In genomic region chr13:98279473-98280175, GRCh38 we compare ENCODE assay signal across 10 cellular contexts.
DNase-seq lines count a peak whose midpoint lies in the region; ATAC-seq lines count a peak whose summit lies in the region.
"Had no signal": no experiment of that assay in that cellular context is flagged by ENCODE, and none has a peak within 500 bp of the region (broad histone marks: within the 10 kb centered on the region; RNA-seq: fewer than 3 reads in every experiment).

No MANE protein-coding gene starts in this region.

- H3K9me3 Mint-ChIP-seq in T-helper 2 cell treated with Interferon-gamma antibody and Interleukin-4, amounts not matched to agents 5 μg/mL and 100 μg/mL, for 36 hours: no peaks in the 10 kb centered on the region

- peak overlapping the region; percentile 86 for H3K23ac ChIP-seq in mesendoderm (ENCODE audit: low read length)

- no peak overlapping the region for H3K56ac ChIP-seq in mesendoderm (ENCODE audit: low read length)

- no peak overlapping the region for H2AK5ac ChIP-seq in mesendoderm (ENCODE audit: low read length)

- WGBS in mesendoderm (ENCODE audit: extremely low coverage, insufficient coverage, low lambda C conversion rate): no CpG with 5 or more reads among the region's 13 CpGs
- WGBS in GM23248 (ENCODE audit: low coverage in 1 of 2, low lambda C conversion rate in 2 of 2, missing lambda C conversion rate in 2 of 2), 2 experiments: 91 to 92% methylated on average over 13 of the region's 13 CpGs

- no peaks in the 10 kb centered on the region for H3K36me3 ChIP-seq in mesendoderm (ENCODE audit: control insufficient read depth, insufficient read depth, low read length)
- no peaks in the 10 kb centered on the region for H3K36me3 ChIP-seq in GM23248 (ENCODE audit: low read depth)
- H3K36me3 ChIP-seq: ascending aorta had no signal

- H3K4me2 ChIP-seq in mesendoderm (ENCODE audit: low read length) (no peak overlapping the region), GM23248 (ENCODE audit: unreplicated experiment) (no peak overlapping the region)

- H3K18ac ChIP-seq in mesendoderm (ENCODE audit: low read length): no peak overlapping the region

- no peak overlapping the region for H4K5ac ChIP-seq in mesendoderm (ENCODE audit: low read length)

- H3K9ac ChIP-seq in mesendoderm (ENCODE audit: low read length) (no peak overlapping the region), GM23248 (no peak overlapping the region)

- H3K4me3 ChIP-seq in mesendoderm (ENCODE audit: low read length) (no peak overlapping the region), GM23248 (no peak overlapping the region)
- H3K4me3 ChIP-seq: ascending aorta had no signal

- no peaks in the 10 kb centered on the region for H3K27me3 ChIP-seq in mesendoderm (ENCODE audit: insufficient read depth, low read length, poor library complexity)
- H3K27me3 ChIP-seq in GM23248 (replicated peaks; ENCODE audit: insufficient read depth): no peaks in the 10 kb centered on the region
- H3K27me3 ChIP-seq: ascending aorta had no signal

- ATAC-seq in GM18498 (IDR thresholded peaks at IDR 0.05; ENCODE audit: unreplicated experiment) (peak; percentile 75), HG03354 (IDR thresholded peaks at IDR 0.05; ENCODE audit: poor library complexity, severe bottlenecking, unreplicated experiment) (peak; percentile 70), GM21528 (IDR thresholded peaks at IDR 0.05; ENCODE audit: low FRiP score, unreplicated experiment) (no peak), HG03565 (IDR thresholded peaks at IDR 0.05; ENCODE audit: unreplicated experiment) (no peak)

- no peak overlapping the region for H2BK120ac ChIP-seq in mesendoderm (ENCODE audit: low read depth, low read length)

- no peak for DNase-seq in T-helper 2 cell treated with Interferon-gamma antibody and Interleukin-4, amounts not matched to agents 5 μg/mL and 100 μg/mL, for 36 hours (ENCODE audit: low spot score)
- DNase-seq in mesendoderm (no peak), GM23248 (no peak), putamen (ENCODE audit: low spot score) (no peak)
- DNase-seq: NK-92 treated with Interleukin-12 subunit alpha and Interleukin-12 subunit beta, amount 100 ng/mL, for 24 hours had no signal

- H4K8ac ChIP-seq in mesendoderm (ENCODE audit: low read depth, low read length): no peak overlapping the region

- no peaks in the 10 kb centered on the region for H3K36me3 Mint-ChIP-seq in T-helper 2 cell treated with Interferon-gamma antibody and Interleukin-4, amounts not matched to agents 5 μg/mL and 100 μg/mL, for 36 hours (ENCODE audit: low read depth)

- no peak overlapping the region for H2AFZ ChIP-seq in GM23248

- H3K9me3 ChIP-seq in GM23248 (ENCODE audit: low read depth): no peaks in the 10 kb centered on the region
- H3K9me3 ChIP-seq: ascending aorta had no signal

- no peak overlapping the region for H3K27ac Mint-ChIP-seq in T-helper 2 cell treated with Interferon-gamma antibody and Interleukin-4, amounts not matched to agents 5 μg/mL and 100 μg/mL, for 36 hours

- in situ Hi-C loops in GM23248 (cut with MboI): no loop called here

- no peak overlapping the region for H2BK15ac ChIP-seq in mesendoderm (replicated peaks; ENCODE audit: low read depth)

- H3K79me2 ChIP-seq in mesendoderm (ENCODE audit: control insufficient read depth, insufficient read depth, low read length) (peaks cover 11% of the 10 kb centered on the region), GM23248 (ENCODE audit: insufficient read depth) (peaks cover 96% of the 10 kb centered on the region)

- H3K79me1 ChIP-seq in mesendoderm (ENCODE audit: low read length): peaks cover 11% of the 10 kb centered on the region

- H3K4me3 Mint-ChIP-seq in T-helper 2 cell treated with Interferon-gamma antibody and Interleukin-4, amounts not matched to agents 5 μg/mL and 100 μg/mL, for 36 hours: peak overlapping the region; percentile 72

- H3K27ac ChIP-seq in mesendoderm (ENCODE audit: low read depth, low read length) (peak overlapping the region; percentile 39), GM23248 (no peak overlapping the region)
- H3K27ac ChIP-seq: ascending aorta had no signal

- H4K20me1 ChIP-seq in GM23248 (ENCODE audit: insufficient read depth): peaks cover 9% of the 10 kb centered on the region; the same call in 1 of the 2 replicates

- H3K4me1 ChIP-seq in mesendoderm (ENCODE audit: control insufficient read depth, low read depth, low read length) (peaks cover 9% of the 10 kb centered on the region), GM23248 (ENCODE audit: insufficient read depth) (peaks cover 19% of the 10 kb centered on the region)
- H3K4me1 ChIP-seq: ascending aorta had no signal

- no peak overlapping the region for H2BK5ac ChIP-seq in mesendoderm (ENCODE audit: low read length)

- H3K27me3 Mint-ChIP-seq in T-helper 2 cell treated with Interferon-gamma antibody and Interleukin-4, amounts not matched to agents 5 μg/mL and 100 μg/mL, for 36 hours (ENCODE audit: low read depth): no peaks in the 10 kb centered on the region

- peaks cover 2% of the 10 kb centered on the region for H3K4me1 Mint-ChIP-seq in T-helper 2 cell treated with Interferon-gamma antibody and Interleukin-4, amounts not matched to agents 5 μg/mL and 100 μg/mL, for 36 hours (ENCODE audit: low read depth)

- H3F3A ChIP-seq in GM23248 (ENCODE audit: insufficient read depth): peaks cover 7% of the 10 kb centered on the region; the same call in 1 of the 2 replicates

- H3K9me2 ChIP-seq in GM23248 (ENCODE audit: insufficient read depth): no peaks in the 10 kb centered on the region

- H3K4ac ChIP-seq in mesendoderm (ENCODE audit: low read depth, low read length): no peak overlapping the region

Comparison
In these comparisons a context has a peak if more than half of its experiments do, and no peak if none do; other contexts are left out.
1. ATAC-seq: peak in GM18498 (single experiment) and HG03354 (single experiment); none in GM21528 (single experiment) and HG03565 (single experiment).